8 cellular contexts compared by ENCODE assay signal in genomic region chr3:52057806-52058099, GRCh38. TPM values are rescaled to one million over a fixed set of nuclear protein-coding genes. Genes with fewer than 3 reads are reported as not detected.
DNase-seq lines count a peak whose midpoint lies in the region; ATAC-seq and TF ChIP-seq lines count a peak whose summit lies in the region.

No MANE protein-coding gene starts in this region.

- peak overlapping the region; percentile 69 to 95 (median 92) for H3K4me3 Mint-ChIP-seq in naive thymus-derived CD8-positive, alpha-beta T cell

- H2AFZ ChIP-seq in KMS-11 (ENCODE audit: low read depth), result peak overlapping the region; percentile 64; the same call in 1 of the 2 replicates

- TF ChIP-seq CTCF in AG04450 (IDR thresholded peaks at IDR 0.05; ENCODE audit: low read depth, low read length) (no peak), KMS-11 (conservative IDR thresholded peaks at IDR 0.05; ENCODE audit: low read depth, low read length) (no peak), coronary artery (IDR thresholded peaks at IDR 0.05) (no peak)

- no peaks in the 10 kb centered on the region for H3K79me2 ChIP-seq in KMS-11 (ENCODE audit: insufficient read depth, low read depth)

- H4K20me1 ChIP-seq in KMS-11 (ENCODE audit: insufficient read depth), result no peaks in the 10 kb centered on the region

- H3K27me3 ChIP-seq in AG04450 (ENCODE audit: control insufficient read depth, insufficient read depth, low read length) (no peaks in the 10 kb centered on the region), KMS-11 (ENCODE audit: insufficient read depth, low read depth) (no peaks in the 10 kb centered on the region)

- no peak for DNase-seq in AG04450 (ENCODE audit: low read depth, low spot score)
- DNase-seq in coronary artery (ENCODE audit: low spot score), result no peak
- peak in 1 of 10 donors; percentile 4 for DNase-seq in naive thymus-derived CD8-positive, alpha-beta T cell
- no peak for DNase-seq in NCI-H2227 (lab: John Stamatoyannopoulos, UW; ENCODE audit: unreplicated experiment)
- DNase-seq in NCI-H1105 (lab: John Stamatoyannopoulos, UW), result no peak

- peaks cover 3% of the 10 kb centered on the region; the same call in 1 of the 2 replicates for H3K9me3 ChIP-seq in AG04450 (ENCODE audit: control insufficient read depth, insufficient read depth, low read length)

- peak overlapping the region; percentile 34; the same call in 1 of the 2 replicates for H3K4me2 ChIP-seq in KMS-11

- H3K36me3 ChIP-seq in KMS-11 (ENCODE audit: insufficient read depth), result no peaks in the 10 kb centered on the region

- no peak overlapping the region for H3K27ac ChIP-seq in AG04450 (ENCODE audit: low read depth, low read length)
- no peak overlapping the region for H3K27ac ChIP-seq in KMS-11
- peak overlapping the region in 1 of 2 donors; percentile 72 for H3K27ac ChIP-seq in coronary artery

- H3K9ac ChIP-seq in KMS-11, result no peak overlapping the region

- no peaks in the 10 kb centered on the region for H3K9me3 Mint-ChIP-seq in naive thymus-derived CD8-positive, alpha-beta T cell

- peaks cover 0 to 9% (median 0%) of the 10 kb centered on the region in 3 donors for H3K36me3 Mint-ChIP-seq in naive thymus-derived CD8-positive, alpha-beta T cell

- peak overlapping the region; percentile 66 for H3K4me3 ChIP-seq in AG04450 (ENCODE audit: low read depth, low read length)
- peak overlapping the region; percentile 4 for H3K4me3 ChIP-seq in KMS-11 (IDR thresholded peaks at IDR 0.05; ENCODE audit: insufficient read depth, low read depth, low read length)
- H3K4me3 ChIP-seq in coronary artery, result peak overlapping the region; percentile 84

- POLR2A ChIA-PET in AG04450 (lab: Yijun Ruan, JAX), result interaction anchor here (0.7 to 1.8 kb wide), 6 partner anchors 8 to 220 kb away, joined by 3 to 6 read pairs (median 4); partner anchors contain the start of genes RPL29 and WDR82
- POLR2A ChIA-PET in naive thymus-derived CD8-positive, alpha-beta T cell (lab: Charles Lee), result interaction anchor here (0.6 to 2.9 kb wide), 11 partner anchors 12 to 1820 kb away, joined by 3 to 27 read pairs (median 5); partner anchors contain the start of genes ACY1, DCAF1, POC1A and UQCC5

- CTCF ChIA-PET in AG04450 (lab: Charles Lee), result interaction anchor here (1.2 kb wide), 1 partner anchor 84 kb away, joined by 4 read pairs; the partner anchor contains the start of gene ABHD14B

- H3K4me1 ChIP-seq in KMS-11 (ENCODE audit: low read depth, poor library complexity, severe bottlenecking), result peaks cover 7% of the 10 kb centered on the region

- peak overlapping the region; percentile 66 to 95 (median 90) for H3K27ac Mint-ChIP-seq in naive thymus-derived CD8-positive, alpha-beta T cell

- H3K27me3 Mint-ChIP-seq in naive thymus-derived CD8-positive, alpha-beta T cell, result no peaks in the 10 kb centered on the region

- peaks cover 24 to 35% (median 30%) of the 10 kb centered on the region in 4 donors for H3K4me1 Mint-ChIP-seq in naive thymus-derived CD8-positive, alpha-beta T cell

- no peak for ATAC-seq in naive thymus-derived CD8-positive, alpha-beta T cell
- ATAC-seq in HG02938 (IDR thresholded peaks at IDR 0.05; ENCODE audit: unreplicated experiment) (no peak), GM19467 (IDR thresholded peaks at IDR 0.05; ENCODE audit: unreplicated experiment) (no peak)

RNA-seq across cellular contexts. Expression of gene DUSP7, which starts 1.4 kb away (rescaled TPM):
- 17.8 and 19.9 TPM in 2 replicates for polyA plus RNA-seq in AG04450 (2011; rRNA removed)
- 36.8 and 44.8 TPM in 2 replicates for polyA minus RNA-seq in AG04450 (2011; rRNA and poly(A)+ RNA removed)
- 10 to 100 TPM; 28.6 to 29.0 TPM for total RNA-seq in naive thymus-derived CD8-positive, alpha-beta T cell
- 1 to 10 TPM; 1.8 to 4.6 (median 2.2) TPM for polyA plus RNA-seq in naive thymus-derived CD8-positive, alpha-beta T cell

Comparison
In these comparisons a context has a peak if more than half of its experiments do, and no peak if none do; other contexts are left out.
1. H3K4me3 ChIP-seq: peak in every context shown above with its lines; median percentile 84 in coronary artery; 66 in AG04450; 4 in KMS-11.